28 cellular contexts compared by ENCODE assay signal in the genomic region with DNA sequence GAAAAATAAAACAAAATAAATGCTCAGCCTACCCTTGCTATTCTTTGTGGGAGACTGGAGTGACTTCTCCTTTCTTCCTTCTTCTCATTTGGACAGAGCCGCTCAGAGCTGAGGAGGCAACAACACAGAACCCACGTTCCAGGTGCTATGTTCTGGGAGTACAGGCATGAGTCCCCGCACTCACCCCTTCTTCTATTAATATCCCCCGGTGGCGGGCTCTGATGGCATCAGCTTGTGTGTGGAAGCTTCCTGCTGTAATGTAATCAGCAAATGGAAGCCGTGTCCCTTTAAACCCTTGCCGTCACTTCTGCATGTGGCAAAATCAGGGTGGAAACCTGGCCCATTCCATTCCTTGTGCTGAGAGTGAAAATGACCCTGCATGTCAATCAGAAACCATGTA.
"Had no signal": no experiment of that assay in that cellular context is flagged by ENCODE, and none has a peak within 500 bp of the region (broad histone marks: within the 10 kb centered on the region; RNA-seq: fewer than 3 reads in every experiment).

No MANE protein-coding gene starts in this region.

- H3K9me3 Mint-ChIP-seq: stimulated activated naive CD8-positive, alpha-beta T cell treated with anti-CD3 and anti-CD28 coated beads, Interleukin-15, amount 100 ng/mL, for 72 hours; type B pancreatic cell had no signal

- H3K27ac ChIP-seq: stomach, suprapubic skin, testis, thoracic aorta, thyroid gland, tibial artery, tibial nerve, transverse colon, upper lobe of left lung, upper lobe of right lung, uterus, vagina had no signal

- H3K27me3 ChIP-seq: stomach, suprapubic skin, testis, thyroid gland, tibial artery, tibial nerve, transverse colon, upper lobe of left lung, upper lobe of right lung, uterus, vagina had no signal

- H3K4me3 Mint-ChIP-seq: stimulated activated effector memory CD8-positive, alpha-beta T cell treated with anti-CD3 and anti-CD28 coated beads, Interleukin-12 subunit alpha, Interleukin-12 subunit beta, amount 100 ng/mL, for 72 hours; stimulated activated memory B cell treated with anti-CD40 and anti-IgM and Interleukin-4, amounts not matched to agents 10 μg/mL and 1 μg/mL and 100 μg/mL, for 72 hours; stimulated activated naive B cell treated with anti-CD40 and anti-IgM and Interleukin-4, amounts not matched to agents 10 μg/mL and 1 μg/mL and 100 μg/mL, for 72 hours; stimulated activated naive CD8-positive, alpha-beta T cell treated with anti-CD3 and anti-CD28 coated beads, Interleukin-15, amount 100 ng/mL, for 72 hours; stimulated activated naive CD8-positive, alpha-beta T cell treated with anti-CD3 and anti-CD28 coated beads, Interleukin-15, Interleukin-2, amounts not matched to agents 100 ng/mL and 50 ng/mL, for 24 hours; type B pancreatic cell had no signal

- H3K4me3 ChIP-seq: stomach, suprapubic skin, testis, thoracic aorta, thyroid gland, tibial artery, tibial nerve, transverse colon, upper lobe of left lung, upper lobe of right lung, uterus, vagina had no signal

- H3K9me3 ChIP-seq: suprapubic skin, testis, thoracic aorta, thyroid gland, upper lobe of left lung, upper lobe of right lung, uterus, vagina had no signal

- H3K36me3 Mint-ChIP-seq: stimulated activated effector memory CD8-positive, alpha-beta T cell treated with anti-CD3 and anti-CD28 coated beads, Interleukin-12 subunit alpha, Interleukin-12 subunit beta, amount 100 ng/mL, for 72 hours; stimulated activated memory B cell treated with anti-CD40 and anti-IgM and Interleukin-4, amounts not matched to agents 10 μg/mL and 1 μg/mL and 100 μg/mL, for 72 hours; stimulated activated naive B cell treated with anti-CD40 and anti-IgM and Interleukin-4, amounts not matched to agents 10 μg/mL and 1 μg/mL and 100 μg/mL, for 72 hours; type B pancreatic cell had no signal

- H3K4me1 ChIP-seq: stomach, suprapubic skin, testis, thyroid gland, tibial artery, tibial nerve, transverse colon, upper lobe of left lung, upper lobe of right lung, uterus, vagina had no signal

- ATAC-seq: stimulated activated effector memory CD8-positive, alpha-beta T cell treated with anti-CD3 and anti-CD28 coated beads, Interleukin-12 subunit alpha, Interleukin-12 subunit beta, amount 100 ng/mL, for 72 hours; stimulated activated memory B cell treated with anti-CD40 and anti-IgM and Interleukin-4, amounts not matched to agents 10 μg/mL and 1 μg/mL and 100 μg/mL, for 72 hours; stimulated activated naive B cell treated with anti-CD40 and anti-IgM and Interleukin-4, amounts not matched to agents 10 μg/mL and 1 μg/mL and 100 μg/mL, for 72 hours; stimulated activated naive CD8-positive, alpha-beta T cell treated with anti-CD3 and anti-CD28 coated beads, Interleukin-15, amount 100 ng/mL, for 72 hours; stimulated activated naive CD8-positive, alpha-beta T cell treated with anti-CD3 and anti-CD28 coated beads, Interleukin-15, Interleukin-2, amounts not matched to agents 100 U/mL and 50 U/mL, for 24 hours; upper lobe of right lung had no signal

- H3K4me1 Mint-ChIP-seq: stimulated activated effector memory CD8-positive, alpha-beta T cell treated with anti-CD3 and anti-CD28 coated beads, Interleukin-12 subunit alpha, Interleukin-12 subunit beta, amount 100 ng/mL, for 72 hours; stimulated activated memory B cell treated with anti-CD40 and anti-IgM and Interleukin-4, amounts not matched to agents 10 μg/mL and 1 μg/mL and 100 μg/mL, for 72 hours; stimulated activated naive B cell treated with anti-CD40 and anti-IgM and Interleukin-4, amounts not matched to agents 10 μg/mL and 1 μg/mL and 100 μg/mL, for 72 hours; stimulated activated naive CD8-positive, alpha-beta T cell treated with anti-CD3 and anti-CD28 coated beads, Interleukin-15, amount 100 ng/mL, for 72 hours had no signal

- H3K27me3 Mint-ChIP-seq: stimulated activated memory B cell treated with anti-CD40 and anti-IgM and Interleukin-4, amounts not matched to agents 10 μg/mL and 1 μg/mL and 100 μg/mL, for 72 hours; stimulated activated naive CD8-positive, alpha-beta T cell treated with anti-CD3 and anti-CD28 coated beads, Interleukin-15, amount 100 ng/mL, for 72 hours; stimulated activated naive CD8-positive, alpha-beta T cell treated with anti-CD3 and anti-CD28 coated beads, Interleukin-15, Interleukin-2, amounts not matched to agents 100 ng/mL and 50 ng/mL, for 24 hours had no signal

- DNase-seq: stimulated activated CD4-positive, alpha-beta T cell treated with anti-CD3 and anti-CD28 coated beads, Interleukin-2, amount 100 ng/mL, for 48 hours; stimulated activated CD4-positive, alpha-beta T cell treated with anti-CD3 and anti-CD28 coated beads, Interleukin-4, amount 100 ng/mL, for 1 hour; stimulated activated CD4-positive, alpha-beta T cell treated with anti-CD3 and anti-CD28 coated beads, Interleukin-4, amount 100 ng/mL, for 24 hours; stimulated activated CD4-positive, alpha-beta T cell treated with anti-CD3 and anti-CD28 coated beads, Interleukin-4, amount 100 ng/mL, for 4 hours; stimulated activated CD8-positive, alpha-beta memory T cell treated with anti-CD3 and anti-CD28 coated beads, Interleukin-4, amount 100 ng/mL, for 48 hours; stimulated activated naive B cell treated with anti-CD40 and anti-IgM and Interleukin-4, amounts not matched to agents 10 μg/mL and 1 μg/mL and 100 μg/mL, for 72 hours; stimulated activated naive CD4-positive, alpha-beta T cell; stimulated activated naive CD4-positive, alpha-beta T cell treated with Interleukin-2 at 50 U/mL for 16 hours; stimulated activated naive CD8-positive, alpha-beta T cell treated with anti-CD3 and anti-CD28 coated beads, Interleukin-15, amount 100 ng/mL, for 72 hours; stimulated activated naive CD8-positive, alpha-beta T cell treated with anti-CD3 and anti-CD28 coated beads, Interleukin-15, Interleukin-2, amounts not matched to agents 100 U/mL and 50 U/mL, for 24 hours; stomach; substantia nigra; testis; thyroid gland; tibial artery; transverse colon; trophoblast cell; upper lobe of left lung; upper lobe of right lung; uterus had no signal

- H3K27ac Mint-ChIP-seq: stimulated activated effector memory CD8-positive, alpha-beta T cell treated with anti-CD3 and anti-CD28 coated beads, Interleukin-12 subunit alpha, Interleukin-12 subunit beta, amount 100 ng/mL, for 72 hours; stimulated activated memory B cell treated with anti-CD40 and anti-IgM and Interleukin-4, amounts not matched to agents 10 μg/mL and 1 μg/mL and 100 μg/mL, for 72 hours; stimulated activated naive B cell treated with anti-CD40 and anti-IgM and Interleukin-4, amounts not matched to agents 10 μg/mL and 1 μg/mL and 100 μg/mL, for 72 hours; stimulated activated naive CD8-positive, alpha-beta T cell treated with anti-CD3 and anti-CD28 coated beads, Interleukin-15, Interleukin-2, amounts not matched to agents 100 ng/mL and 50 ng/mL, for 24 hours; type B pancreatic cell had no signal

- H3K36me3 ChIP-seq: stomach, suprapubic skin, thoracic aorta, thyroid gland, tibial artery, tibial nerve, transverse colon, upper lobe of left lung, upper lobe of right lung, uterus, vagina had no signal
